In the genomic region with DNA sequence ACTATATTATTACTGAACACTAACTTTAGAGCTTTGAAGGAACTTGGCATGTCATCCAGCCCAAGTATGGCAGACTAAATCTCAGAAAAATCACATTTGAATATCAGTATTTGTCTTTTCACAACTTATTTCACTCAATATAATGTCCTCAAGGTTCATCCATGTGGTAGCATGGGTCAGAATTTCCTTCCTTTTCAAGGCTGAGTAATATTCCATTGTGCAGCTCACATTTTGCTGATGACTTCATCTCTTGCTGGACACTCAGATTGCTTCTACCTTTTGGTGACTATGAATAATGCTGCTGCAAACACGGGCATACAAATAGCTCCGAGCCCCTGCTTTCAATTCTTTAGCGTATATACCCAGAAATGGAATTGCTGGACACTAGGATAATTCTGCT, we compare ENCODE assay signal across 1 cellular context.
TF ChIP-seq lines count a peak whose summit lies in the region.

No MANE protein-coding gene starts in this region.

TF ChIP-seq in K562, 482 proteins besides CTCF, POLR2A, EP300 and RAD21 (continued from another document):
- TF ChIP-seq, protein P1, sequence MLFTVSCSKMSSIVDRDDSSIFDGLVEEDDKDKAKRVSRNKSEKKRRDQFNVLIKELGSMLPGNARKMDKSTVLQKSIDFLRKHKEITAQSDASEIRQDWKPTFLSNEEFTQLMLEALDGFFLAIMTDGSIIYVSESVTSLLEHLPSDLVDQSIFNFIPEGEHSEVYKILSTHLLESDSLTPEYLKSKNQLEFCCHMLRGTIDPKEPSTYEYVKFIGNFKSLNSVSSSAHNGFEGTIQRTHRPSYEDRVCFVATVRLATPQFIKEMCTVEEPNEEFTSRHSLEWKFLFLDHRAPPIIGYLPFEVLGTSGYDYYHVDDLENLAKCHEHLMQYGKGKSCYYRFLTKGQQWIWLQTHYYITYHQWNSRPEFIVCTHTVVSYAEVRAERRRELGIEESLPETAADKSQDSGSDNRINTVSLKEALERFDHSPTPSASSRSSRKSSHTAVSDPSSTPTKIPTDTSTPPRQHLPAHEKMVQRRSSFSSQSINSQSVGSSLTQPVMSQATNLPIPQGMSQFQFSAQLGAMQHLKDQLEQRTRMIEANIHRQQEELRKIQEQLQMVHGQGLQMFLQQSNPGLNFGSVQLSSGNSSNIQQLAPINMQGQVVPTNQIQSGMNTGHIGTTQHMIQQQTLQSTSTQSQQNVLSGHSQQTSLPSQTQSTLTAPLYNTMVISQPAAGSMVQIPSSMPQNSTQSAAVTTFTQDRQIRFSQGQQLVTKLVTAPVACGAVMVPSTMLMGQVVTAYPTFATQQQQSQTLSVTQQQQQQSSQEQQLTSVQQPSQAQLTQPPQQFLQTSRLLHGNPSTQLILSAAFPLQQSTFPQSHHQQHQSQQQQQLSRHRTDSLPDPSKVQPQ (CRISPR knock-in tag; IDR thresholded peaks at IDR 0.05; ENCODE audit: borderline replicate concordance), result no peak
- TF ChIP-seq NFATC3 (IDR thresholded peaks at IDR 0.05) (no peak), PURB (CRISPR knock-in tag; IDR thresholded peaks at IDR 0.05; ENCODE audit: low read depth) (no peak)
